ENCODE assay signal across 25 cellular contexts in genomic region chr1:84086189-84086588, GRCh38.
"Had no signal": no experiment of that assay in that cellular context is flagged by ENCODE, and none has a peak within 500 bp of the region (broad histone marks: within the 10 kb centered on the region; RNA-seq: fewer than 3 reads in every experiment).

No MANE protein-coding gene starts in this region.

- H3K27ac ChIP-seq: breast epithelium, colonic mucosa, dorsolateral prefrontal cortex, esophagus muscularis mucosa, sigmoid colon, thoracic aorta had no signal

- H3K9me3 ChIP-seq: breast epithelium, colonic mucosa, esophagus muscularis mucosa, mucosa of descending colon, sigmoid colon, thoracic aorta had no signal

- H3K36me3 Mint-ChIP-seq: activated naive CD8-positive, alpha-beta T cell treated with anti-CD3 and anti-CD28 coated beads, Interleukin-2, amount 10 ng/mL, durations not matched to agents 7 days and 5 days; naive B cell; T-cell had no signal

- H3K9me3 Mint-ChIP-seq: activated naive CD4-positive, alpha-beta T cell treated with anti-CD3 and anti-CD28 coated beads for 36 hours; activated T-helper 2 cell treated with anti-CD3 and anti-CD28 coated beads, Interferon-gamma antibody, Interleukin-2, Interleukin-4, amounts not matched to agents 10 μg/mL and 5 μg/mL and 100 μg/mL, durations not matched to agents 14 hours and 24 hours and 36 hours; central memory CD8-positive, alpha-beta T cell; effector memory CD8-positive, alpha-beta T cell; memory B cell; naive B cell; T-cell; T-helper 2 cell treated with Interferon-gamma antibody and Interleukin-4, amounts not matched to agents 5 μg/mL and 100 μg/mL, for 36 hours; type B pancreatic cell had no signal

- ATAC-seq: effector memory CD8-positive, alpha-beta T cell; mucosa of descending colon; T-cell had no signal

- H3K4me3 ChIP-seq: breast epithelium, colonic mucosa, dorsolateral prefrontal cortex, esophagus muscularis mucosa, mucosa of descending colon, sigmoid colon, smooth muscle cell, thoracic aorta had no signal

- H3K4me2 ChIP-seq: smooth muscle cell had no signal

- DNase-seq: activated naive CD4-positive, alpha-beta T cell treated with anti-CD3 and anti-CD28 coated beads for 36 hours; activated naive CD8-positive, alpha-beta T cell treated with anti-CD3 and anti-CD28 coated beads, Interleukin-2, amount 10 ng/mL, durations not matched to agents 7 days and 5 days; activated T-cell treated with anti-CD3 and anti-CD28 coated beads, Interleukin-2, amount 50 U/mL, for 1 hour; amniotic stem cell; colonic mucosa; dorsolateral prefrontal cortex; effector memory CD8-positive, alpha-beta T cell; glutamatergic neuron; hippocampal formation; mucosa of descending colon; naive B cell; nucleus accumbens; sigmoid colon; stimulated activated CD4-positive, alpha-beta T cell treated with anti-CD3 and anti-CD28 coated beads, Interleukin-4, amount 100 ng/mL, for 1 hour; stimulated activated naive CD4-positive, alpha-beta T cell treated with Interleukin-2 at 50 U/mL for 16 hours; T-cell had no signal

- H3K4me1 ChIP-seq: breast epithelium, colonic mucosa had no signal

- H3K4me3 Mint-ChIP-seq: activated naive CD4-positive, alpha-beta T cell treated with anti-CD3 and anti-CD28 coated beads for 36 hours; activated naive CD8-positive, alpha-beta T cell treated with anti-CD3 and anti-CD28 coated beads, Interleukin-2, amount 10 ng/mL, durations not matched to agents 7 days and 5 days; central memory CD8-positive, alpha-beta T cell; effector memory CD8-positive, alpha-beta T cell; memory B cell; naive B cell; T-cell; T-helper 2 cell treated with Interferon-gamma antibody and Interleukin-4, amounts not matched to agents 5 μg/mL and 100 μg/mL, for 36 hours; type B pancreatic cell had no signal

- H3K27me3 Mint-ChIP-seq: activated naive CD8-positive, alpha-beta T cell treated with anti-CD3 and anti-CD28 coated beads, Interleukin-2, amount 10 ng/mL, durations not matched to agents 7 days and 5 days; central memory CD8-positive, alpha-beta T cell; effector memory CD8-positive, alpha-beta T cell; naive B cell; type B pancreatic cell had no signal

- H3K27ac Mint-ChIP-seq: activated naive CD4-positive, alpha-beta T cell treated with anti-CD3 and anti-CD28 coated beads for 36 hours; activated naive CD8-positive, alpha-beta T cell treated with anti-CD3 and anti-CD28 coated beads, Interleukin-2, amount 10 ng/mL, durations not matched to agents 7 days and 5 days; activated T-helper 2 cell treated with anti-CD3 and anti-CD28 coated beads, Interferon-gamma antibody, Interleukin-2, Interleukin-4, amounts not matched to agents 10 μg/mL and 5 μg/mL and 100 μg/mL, durations not matched to agents 14 hours and 24 hours and 36 hours; effector memory CD8-positive, alpha-beta T cell; memory B cell; T-cell; T-helper 2 cell treated with Interferon-gamma antibody and Interleukin-4, amounts not matched to agents 5 μg/mL and 100 μg/mL, for 36 hours; type B pancreatic cell had no signal

- H3K36me3 ChIP-seq: breast epithelium, colonic mucosa, esophagus muscularis mucosa, sigmoid colon, thoracic aorta had no signal

- H3K27me3 ChIP-seq: breast epithelium, colonic mucosa, dorsolateral prefrontal cortex, esophagus muscularis mucosa, sigmoid colon had no signal
